ENCODE assay signal across 1 cellular context in genomic region chr12:32680787-32681186, GRCh38.
TF ChIP-seq lines count a peak whose summit lies in the region.

No MANE protein-coding gene starts in this region.

TF ChIP-seq in H1, 55 proteins besides CTCF, POLR2A, EP300 and RAD21 (continued from another document):
- TF ChIP-seq USF2 (IDR thresholded peaks at IDR 0.05; ENCODE audit: low read length) = no peak
- no peak for TF ChIP-seq SRF (IDR thresholded peaks at IDR 0.05; ENCODE audit: low read depth, low read length)
- no peak for TF ChIP-seq MAX (IDR thresholded peaks at IDR 0.05)
- TF ChIP-seq FOSL1 (IDR thresholded peaks at IDR 0.05; ENCODE audit: insufficient read depth, low read depth, low read length) = no peak
- no peak for TF ChIP-seq TEAD4 (IDR thresholded peaks at IDR 0.05; ENCODE audit: low read depth, low read length)
- no peak for TF ChIP-seq CBX5 (IDR thresholded peaks at IDR 0.05; ENCODE audit: low read depth, low read length)
- no peak for TF ChIP-seq BRCA1 (IDR thresholded peaks at IDR 0.05; ENCODE audit: low read depth, low read length)
- no peak for TF ChIP-seq CBX8 (IDR thresholded peaks at IDR 0.05; ENCODE audit: borderline replicate concordance, low read depth, low read length)
- no peak for TF ChIP-seq GTF2F1 (IDR thresholded peaks at IDR 0.05; ENCODE audit: borderline replicate concordance, low read depth, low read length)
- no peak for TF ChIP-seq SAP30 (IDR thresholded peaks at IDR 0.05; ENCODE audit: insufficient read depth, insufficient replicate concordance, low read length)
- no peak for TF ChIP-seq CHD7 (IDR thresholded peaks at IDR 0.05; ENCODE audit: insufficient replicate concordance, low read length)
- no peak for TF ChIP-seq ATF3 (IDR thresholded peaks at IDR 0.05; ENCODE audit: insufficient read depth, low read depth, low read length)
